In genomic region chr2:127400897-127401756, GRCh38 we compare ENCODE assay signal across 9 cellular contexts. TPM values are rescaled to one million over a fixed set of nuclear protein-coding genes. Genes with fewer than 3 reads are reported as not detected.
DNase-seq lines count a peak whose midpoint lies in the region; ATAC-seq and TF ChIP-seq lines count a peak whose summit lies in the region.
"Had no signal": no experiment of that assay in that cellular context is flagged by ENCODE, and none has a peak within 500 bp of the region (broad histone marks: within the 10 kb centered on the region; RNA-seq: fewer than 3 reads in every experiment).

No MANE protein-coding gene starts in this region.

- H2BK120ac ChIP-seq in trophoblast cell (ENCODE audit: insufficient read depth, low read length, poor library complexity) = peak overlapping the region; percentile 29

- H3K27me3 ChIP-seq in trophoblast cell (ENCODE audit: insufficient read depth, low read length) = no peaks in the 10 kb centered on the region

- no peak overlapping the region for H2BK5ac ChIP-seq in trophoblast cell (ENCODE audit: low read depth, low read length, poor library complexity)

- no peak overlapping the region for H3K23ac ChIP-seq in trophoblast cell (ENCODE audit: low read length)

- WGBS in trophoblast cell (ENCODE audit: extremely low coverage, insufficient coverage, insufficient read length) = no CpG with 5 or more reads among the region's 39 CpGs

- no peak overlapping the region for H3K4ac ChIP-seq in trophoblast cell (ENCODE audit: low read depth, low read length)

- peaks cover 36 to 37% of the 10 kb centered on the region in 2 experiments for H3K4me1 ChIP-seq in trophoblast cell (ENCODE audit: control insufficient read depth in 1 of 2, insufficient read depth in 2 of 2, low read length in 2 of 2)

- H4K91ac ChIP-seq in trophoblast cell (ENCODE audit: low read depth, low read length) = peak overlapping the region; percentile 28

- no peak overlapping the region for H4K12ac ChIP-seq in trophoblast cell (ENCODE audit: low read depth, low read length)

- peak overlapping the region; percentile 27 for H2AK5ac ChIP-seq in trophoblast cell (ENCODE audit: low read length)

- TF ChIP-seq CTCF in GM20000 (IDR thresholded peaks at IDR 0.05; ENCODE audit: extremely low read depth, missing control alignments) = no peak

- H3K79me2 ChIP-seq in trophoblast cell (ENCODE audit: control insufficient read depth, insufficient read depth, low read length, poor library complexity) = no peaks in the 10 kb centered on the region

- H3K18ac ChIP-seq in trophoblast cell (ENCODE audit: low read length) = peak overlapping the region; percentile 14

- peak overlapping the region; percentile 33 for H3K14ac ChIP-seq in trophoblast cell (ENCODE audit: low read length)

- H3K4me2 ChIP-seq in trophoblast cell (ENCODE audit: low read length) = no peak overlapping the region

- peak overlapping the region; percentile 67 for H3K27ac ChIP-seq in epithelial cell of prostate
- H3K27ac ChIP-seq in trophoblast cell (ENCODE audit: low read depth, low read length) = peak overlapping the region; percentile 7

- peaks cover 17% of the 10 kb centered on the region for H3K79me1 ChIP-seq in trophoblast cell (ENCODE audit: low read length)

- no peak overlapping the region for H2AFZ ChIP-seq in trophoblast cell (ENCODE audit: insufficient read depth, low read length, poor library complexity)

- peak overlapping the region; percentile 30 for H4K8ac ChIP-seq in trophoblast cell (ENCODE audit: low read depth, low read length)

- H3K4me3 ChIP-seq in trophoblast cell (ENCODE audit: low read depth, low read length) = no peak overlapping the region

- peak overlapping the region; percentile 41 for H2BK12ac ChIP-seq in trophoblast cell (ENCODE audit: low read length)

- DNase-seq in GM20000 (ENCODE audit: low spot score) (peak; percentile 12), NCI-H2196 (lab: John Stamatoyannopoulos, UW; ENCODE audit: unreplicated experiment) (peak; percentile 33), epithelial cell of prostate (ENCODE audit: low read depth, low spot score) (peak; percentile 77), trophoblast cell (peak; percentile 69 to 75), NCI-H2081 treated with DMSO at 0.1 percent for 48 hours (lab: John Stamatoyannopoulos, UW) (no peak), left lobe of liver (ENCODE audit: low spot score) (no peak), RPMI8226 (no peak)

- no peak overlapping the region for H3K9ac ChIP-seq in trophoblast cell (ENCODE audit: low read length)

- no peaks in the 10 kb centered on the region for H3K9me3 ChIP-seq in trophoblast cell (ENCODE audit: insufficient read depth, low read depth, low read length)

- ATAC-seq in left lobe of liver (no peak), GM19023 (IDR thresholded peaks at IDR 0.05; ENCODE audit: unreplicated experiment) (no peak)

- H3K36me3 ChIP-seq in trophoblast cell (ENCODE audit: control insufficient read depth in 1 of 2, insufficient read depth in 2 of 2, low read length in 2 of 2) = no peaks in the 10 kb centered on the region

RNA-seq across cellular contexts. Expression of gene MAP3K2, which starts 13.4 kb away (rescaled TPM):
- 14.3 and 15.3 TPM in 2 replicates for polyA plus RNA-seq in trophoblast cell (2013)
- total RNA-seq in left lobe of liver = 48.9 TPM

RNA-seq across cellular contexts. Expression of gene PROC, which starts 17.1 kb away (rescaled TPM):
- 0.26 and 0.46 TPM in 2 replicates for polyA plus RNA-seq in trophoblast cell (2013)
- 479 TPM for total RNA-seq in left lobe of liver
- total RNA-seq: osteoblast had no signal

Comparison
In these comparisons a context has a peak if more than half of its experiments do, and no peak if none do; other contexts are left out.
1. DNase-seq: peak in GM20000 (single experiment), NCI-H2196 (single experiment), epithelial cell of prostate (single experiment) and trophoblast cell (2 of 2); none in NCI-H2081 treated with DMSO at 0.1 percent for 48 hours (single experiment), left lobe of liver (single experiment) and RPMI8226 (single experiment).